8 cellular contexts compared by ENCODE assay signal in the genomic region with DNA sequence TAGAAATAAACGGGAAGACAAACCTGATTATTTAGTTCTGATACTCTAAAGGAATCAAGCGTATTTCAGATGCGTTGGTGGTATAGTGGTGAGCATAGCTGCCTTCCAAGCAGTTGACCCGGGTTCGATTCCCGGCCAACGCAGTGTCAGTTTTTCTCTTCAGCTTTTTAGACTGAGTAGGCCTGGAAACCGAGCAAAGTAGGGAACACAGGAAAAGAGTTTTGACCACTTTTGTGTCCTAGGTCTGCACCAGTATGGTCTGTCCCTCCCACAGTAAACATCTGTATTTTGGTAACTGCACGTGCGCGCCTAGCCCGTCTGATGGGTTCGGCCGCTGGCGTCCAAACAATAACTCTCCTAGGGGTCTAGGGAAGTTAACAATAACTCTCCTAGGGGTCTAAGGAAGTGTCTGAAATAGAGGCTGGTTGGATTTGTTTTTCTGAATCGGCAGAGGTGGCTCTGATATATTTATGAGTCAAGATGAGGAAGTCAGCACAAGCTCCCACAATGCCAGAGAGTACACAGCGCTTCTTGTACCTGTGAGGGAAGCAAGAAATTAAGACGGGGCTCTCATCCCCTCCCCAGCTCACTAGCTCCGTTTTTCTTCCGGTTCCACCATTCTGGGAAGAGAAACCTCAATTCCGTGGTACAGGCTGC. TPM values are rescaled to one million over a fixed set of nuclear protein-coding genes. Genes with fewer than 3 reads are reported as not detected.
DNase-seq lines count a peak whose midpoint lies in the region; ATAC-seq and TF ChIP-seq lines count a peak whose summit lies in the region.

No MANE protein-coding gene starts in this region.

- no peaks in the 10 kb centered on the region for H3K79me1 ChIP-seq in neuronal stem cell (ENCODE audit: low read depth, low read length)

- H3K27me3 ChIP-seq in ACC112 (ENCODE audit: insufficient read depth, low read length) (no peaks in the 10 kb centered on the region), RWPE2 (ENCODE audit: insufficient read depth, poor library complexity, severe bottlenecking) (no peaks in the 10 kb centered on the region), neuronal stem cell (ENCODE audit: control insufficient read depth in 3 of 3, insufficient read depth in 3 of 3, low read depth in 1 of 3, low read length in 3 of 3) (no peaks in the 10 kb centered on the region)

- TF ChIP-seq CTCF in LNCaP clone FGC (IDR thresholded peaks at IDR 0.05; ENCODE audit: control insufficient read depth, extremely low read depth, insufficient read depth) (no peak), RWPE2 (IDR thresholded peaks at IDR 0.05; ENCODE audit: poor library complexity, severe bottlenecking) (no peak), fibroblast of villous mesenchyme (IDR thresholded peaks at IDR 0.05; ENCODE audit: insufficient read depth, low read depth, low read length) (no peak)

- H3K4me3 ChIP-seq in ACC112 (ENCODE audit: low read depth, low read length): peak overlapping the region; percentile 89
- H3K4me3 ChIP-seq in LNCaP clone FGC (ENCODE audit: low read depth, low read length): peak overlapping the region; percentile 70
- peak overlapping the region; percentile 86 for H3K4me3 ChIP-seq in RWPE2 (ENCODE audit: severe bottlenecking)
- peak overlapping the region; percentile 73 for H3K4me3 ChIP-seq in fibroblast of villous mesenchyme (ENCODE audit: low read depth, low read length)
- H3K4me3 ChIP-seq in neuronal stem cell (ENCODE audit: low read length in 2 of 2): peak overlapping the region; percentile 67 to 95

- H2BK15ac ChIP-seq in neuronal stem cell (ENCODE audit: low read length): peak overlapping the region; percentile 59

- ATAC-seq in GM18907 (IDR thresholded peaks at IDR 0.05; ENCODE audit: unreplicated experiment) (peak; percentile 29), RWPE2 (ENCODE audit: low read depth) (peak; percentile 52)

- DNase-seq in LNCaP clone FGC (ENCODE audit: low read depth): no peak
- no peak for DNase-seq in RWPE2 (ENCODE audit: low spot score)
- DNase-seq in activated T-helper 9 cell treated with anti-CD3 and anti-CD28 coated beads, Interleukin-2, amount 50 U/mL, for 16 hours (ENCODE audit: low read depth): peak; percentile 52
- peak; percentile 90 for DNase-seq in fibroblast of villous mesenchyme (ENCODE audit: low read depth)
- DNase-seq in neuronal stem cell (ENCODE audit: low spot score): peak; percentile 91
- DNase-seq in substantia nigra (lab: John Stamatoyannopoulos, UW): peak in 45 of 49 donors; percentile 12 to 83 (median 54)

- H3K27ac ChIP-seq in ACC112 (ENCODE audit: low read depth, low read length) (peak overlapping the region; percentile 66), RWPE2 (ENCODE audit: poor library complexity, severe bottlenecking) (peak overlapping the region; percentile 81), neuronal stem cell (replicated peaks; ENCODE audit: low read length) (peak overlapping the region; percentile 72), substantia nigra (ENCODE audit: low read depth, low read length, poor library complexity, severe bottlenecking) (peak overlapping the region; percentile 86)

- peak overlapping the region; percentile 78 for H3K9ac ChIP-seq in neuronal stem cell (ENCODE audit: low read depth, low read length, poor library complexity)

- H3K4me1 ChIP-seq in ACC112 (ENCODE audit: control insufficient read depth, insufficient read depth, low read length, unreplicated experiment) (peaks cover 9% of the 10 kb centered on the region), RWPE2 (ENCODE audit: insufficient read depth, poor library complexity, severe bottlenecking) (no peaks in the 10 kb centered on the region), neuronal stem cell (ENCODE audit: control insufficient read depth in 2 of 2, insufficient read depth in 1 of 2, low read depth in 1 of 2, low read length in 2 of 2) (peaks cover 0 to 3% of the 10 kb centered on the region in 2 donors)

- H4K91ac ChIP-seq in neuronal stem cell (ENCODE audit: low read depth, low read length, poor library complexity): no peak overlapping the region

- H2BK120ac ChIP-seq in neuronal stem cell (ENCODE audit: low read depth, low read length): no peak overlapping the region

- H3K23ac ChIP-seq in neuronal stem cell (ENCODE audit: low read depth, low read length, poor library complexity): peak overlapping the region; percentile 88

- peak overlapping the region; percentile 94 for H3K18ac ChIP-seq in neuronal stem cell (ENCODE audit: low read length)

- H3K4me2 ChIP-seq in neuronal stem cell (ENCODE audit: insufficient read depth, low read length, poor library complexity, severe bottlenecking): peak overlapping the region; percentile 77

- WGBS in neuronal stem cell (ENCODE audit: extremely low coverage in 2 of 2, insufficient read length in 2 of 2, insufficient replicate concordance in 1 of 2), 2 donors: no CpG with 5 or more reads among the region's 21 CpGs

- H3K4ac ChIP-seq in neuronal stem cell (ENCODE audit: low read length): no peak overlapping the region

- no peak overlapping the region for H4K8ac ChIP-seq in neuronal stem cell (ENCODE audit: low read depth, low read length)

- no peak overlapping the region for H3K14ac ChIP-seq in neuronal stem cell (ENCODE audit: low read length)

- no peak overlapping the region for H2BK12ac ChIP-seq in neuronal stem cell (ENCODE audit: low read length)

- no peak overlapping the region for H2AK5ac ChIP-seq in neuronal stem cell (ENCODE audit: low read depth, low read length)

- H3K36me3 ChIP-seq in ACC112 (ENCODE audit: insufficient read depth, low read length): no peaks in the 10 kb centered on the region
- no peaks in the 10 kb centered on the region for H3K36me3 ChIP-seq in RWPE2 (ENCODE audit: low read depth)
- no peaks in the 10 kb centered on the region for H3K36me3 ChIP-seq in neuronal stem cell (replicated peaks in 1 of 2; ENCODE audit: control insufficient read depth in 2 of 2, insufficient read depth in 2 of 2, low read length in 2 of 2)

- no peaks in the 10 kb centered on the region for H3K79me2 ChIP-seq in ACC112 (ENCODE audit: control insufficient read depth, insufficient read depth, low read length, unreplicated experiment)

- H3K9me3 ChIP-seq in RWPE2 (ENCODE audit: severe bottlenecking): no peaks in the 10 kb centered on the region
- no peaks in the 10 kb centered on the region for H3K9me3 ChIP-seq in neuronal stem cell (replicated peaks in 1 of 2; ENCODE audit: control insufficient read depth in 2 of 2, insufficient read depth in 1 of 2, low read depth in 1 of 2, low read length in 2 of 2)

- H2AFZ ChIP-seq in ACC112 (ENCODE audit: low read length, unreplicated experiment): peak overlapping the region; percentile 81
- H2AFZ ChIP-seq in neuronal stem cell (ENCODE audit: low read length): peak overlapping the region; percentile 89

- peak overlapping the region; percentile 77 for H2BK5ac ChIP-seq in neuronal stem cell (ENCODE audit: low read length)

RNA-seq across cellular contexts. Expression of gene HJV, which starts 15.6 kb away (rescaled TPM):
- not detected in 2 replicates for total RNA-seq in fibroblast of villous mesenchyme
- polyA plus RNA-seq in neuronal stem cell (2013, experiment 1 of 2): 0.08 TPM
- polyA plus RNA-seq in neuronal stem cell (2013, experiment 2 of 2): 0.12 TPM

RNA-seq across cellular contexts. Expression of gene TXNIP, which starts 40.7 kb away (rescaled TPM):
- 69.5 and 205 TPM in 2 replicates for total RNA-seq in fibroblast of villous mesenchyme
- 111 TPM for polyA plus RNA-seq in neuronal stem cell (2013, experiment 1 of 2)
- 115 TPM for polyA plus RNA-seq in neuronal stem cell (2013, experiment 2 of 2)

Comparison
In these comparisons a context has a peak if more than half of its experiments do, and no peak if none do; other contexts are left out.
1. DNase-seq: peak in activated T-helper 9 cell treated with anti-CD3 and anti-CD28 coated beads, Interleukin-2, amount 50 U/mL, for 16 hours (single experiment), fibroblast of villous mesenchyme (single experiment), neuronal stem cell (single experiment) and substantia nigra (45 of 49); none in LNCaP clone FGC (single experiment) and RWPE2 (single experiment).
2. Peak in every context shown above with its lines, with median percentiles within 50 percentile points of each other: H3K27ac ChIP-seq and H3K4me3 ChIP-seq.